Comparison of ENCODE assay signal across 11 cellular contexts in the genomic region with DNA sequence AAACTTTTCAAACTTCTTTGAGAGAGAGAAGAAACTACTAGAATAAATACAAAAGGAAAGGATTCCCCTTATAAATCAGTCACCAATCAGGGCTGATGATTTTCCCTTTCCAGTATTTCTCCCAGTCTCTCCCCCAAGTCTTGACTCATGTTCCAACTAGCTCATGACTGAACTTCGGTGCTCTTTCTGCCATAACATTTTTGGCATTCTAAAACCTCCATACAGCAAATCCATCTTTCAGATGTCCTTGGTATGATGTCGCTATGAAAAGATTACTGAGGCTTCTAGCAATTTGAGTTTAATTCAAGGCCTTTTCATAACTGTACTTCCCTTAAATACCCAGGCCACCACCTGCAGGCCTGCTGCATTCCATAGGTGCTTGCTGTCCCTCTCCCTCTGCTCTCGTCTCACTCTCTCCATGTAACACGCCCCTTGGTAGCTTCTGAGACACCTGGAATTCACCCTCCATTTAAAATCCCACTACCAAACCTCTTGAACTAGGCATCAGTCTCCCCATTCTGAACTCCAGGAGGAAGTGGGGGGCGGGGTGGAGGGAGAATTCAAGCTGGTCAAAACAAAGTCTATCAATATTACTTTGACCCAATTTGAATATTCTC. TPM values are rescaled to one million over a fixed set of nuclear protein-coding genes. Genes with fewer than 3 reads are reported as not detected.
A peak's percentile ranks its signal among the peaks of the same experiment; 100 is the strongest.
DNase-seq lines count a peak whose midpoint lies in the region; ATAC-seq and TF ChIP-seq lines count a peak whose summit lies in the region.
"Had no signal": no experiment of that assay in that cellular context is flagged by ENCODE, and none has a peak within 500 bp of the region (broad histone marks: within the 10 kb centered on the region; RNA-seq: fewer than 3 reads in every experiment).

No MANE protein-coding gene starts in this region.

- TF ChIP-seq CTCF in HFF-Myc (IDR thresholded peaks at IDR 0.05; ENCODE audit: low read depth, low read length, missing control alignments) (no peak), brain (conservative IDR thresholded peaks at IDR 0.05) (no peak), left lung (IDR thresholded peaks at IDR 0.05) (no peak)

- no peaks in the 10 kb centered on the region for H3K9me3 ChIP-seq in left lung
- H3K9me3 ChIP-seq: ovary, upper lobe of left lung had no signal

- H3K4me3 Mint-ChIP-seq in brain: peak overlapping the region; percentile 93 to 99 (median 97)
- no peak overlapping the region for H3K4me3 Mint-ChIP-seq in activated CD4-positive, alpha-beta T cell treated with anti-CD3 and anti-CD28 coated beads for 36 hours

- H3K27me3 ChIP-seq in ACC112 (ENCODE audit: insufficient read depth, low read length) (no peaks in the 10 kb centered on the region), left lung (peaks cover 0 to 40% of the 10 kb centered on the region in 2 donors)
- H3K27me3 ChIP-seq: ovary, upper lobe of left lung had no signal

- intact Hi-C loops in left lung (cut with DNase I): no loop called here
- intact Hi-C loops in activated CD4-positive, alpha-beta T cell treated with anti-CD3 and anti-CD28 coated beads for 36 hours (cut with DNase I, micrococcal nuclease): no loop called here

- H3K9me3 Mint-ChIP-seq in brain: no peaks in the 10 kb centered on the region
- H3K9me3 Mint-ChIP-seq in activated CD4-positive, alpha-beta T cell treated with anti-CD3 and anti-CD28 coated beads for 36 hours (ENCODE audit: low read depth): no peaks in the 10 kb centered on the region

- no peaks in the 10 kb centered on the region for H3K36me3 ChIP-seq in ACC112 (ENCODE audit: insufficient read depth, low read length)
- no peaks in the 10 kb centered on the region for H3K36me3 ChIP-seq in left lung
- H3K36me3 ChIP-seq: ovary, upper lobe of left lung had no signal

- H3K4me1 ChIP-seq in ACC112 (ENCODE audit: control insufficient read depth, insufficient read depth, low read length, unreplicated experiment) (peaks cover 35% of the 10 kb centered on the region), left lung (peaks cover 4 to 14% of the 10 kb centered on the region in 2 donors)

- DNase-seq in HFF-Myc (ENCODE audit: extremely low read depth, low read depth): no peak
- DNase-seq in left lung: no peak
- DNase-seq in KBM-7: no peak
- no peak for DNase-seq in NCI-H2227 treated with DMSO at 0.1 percent for 48 hours (lab: John Stamatoyannopoulos, UW)
- no peak for DNase-seq in activated CD4-positive, alpha-beta T cell treated with anti-CD3 and anti-CD28 coated beads for 36 hours
- DNase-seq: MM.1S, ovary, upper lobe of left lung had no signal

- H3K4me1 Mint-ChIP-seq in brain: peaks cover 30% of the 10 kb centered on the region
- H3K4me1 Mint-ChIP-seq in activated CD4-positive, alpha-beta T cell treated with anti-CD3 and anti-CD28 coated beads for 36 hours: peaks cover 7% of the 10 kb centered on the region

- H3K27ac ChIP-seq in ACC112 (ENCODE audit: low read depth, low read length) (no peak overlapping the region), left lung (no peak overlapping the region)
- H3K27ac ChIP-seq: ovary, upper lobe of left lung had no signal

- H3K79me2 ChIP-seq in ACC112 (ENCODE audit: control insufficient read depth, insufficient read depth, low read length, unreplicated experiment): peaks cover 45% of the 10 kb centered on the region

- CTCF ChIA-PET in activated CD4-positive, alpha-beta T cell treated with anti-CD3 and anti-CD28 coated beads for 36 hours (lab: Charles Lee): interaction anchor here (0.6 kb wide), 1 partner anchor 1505 kb away, joined by 5 read pairs; no protein-coding TSS in a partner anchor

- H3K4me3 ChIP-seq in ACC112 (ENCODE audit: low read depth, low read length) (peak overlapping the region; percentile 97), HFF-Myc (replicated peaks; ENCODE audit: low read depth, low read length) (peak overlapping the region; percentile 90), left lung (peak overlapping the region in 1 of 2 donors; percentile 57)
- H3K4me3 ChIP-seq: ovary had no signal

- peak overlapping the region in 2 of 5 experiments; percentile 28 to 91 for H3K27ac Mint-ChIP-seq in brain
- H3K27ac Mint-ChIP-seq in activated CD4-positive, alpha-beta T cell treated with anti-CD3 and anti-CD28 coated beads for 36 hours: no peak overlapping the region

- in situ Hi-C loops in KBM-7 (cut with MboI; ENCODE audit: low pct_unique_long_range_greater_than_20kb, low sequenced_read_pairs): no loop called here

- H3K27me3 Mint-ChIP-seq in brain: peaks cover 12% of the 10 kb centered on the region
- peaks cover 36% of the 10 kb centered on the region for H3K27me3 Mint-ChIP-seq in activated CD4-positive, alpha-beta T cell treated with anti-CD3 and anti-CD28 coated beads for 36 hours

- POLR2A ChIA-PET in activated CD4-positive, alpha-beta T cell treated with anti-CD3 and anti-CD28 coated beads for 36 hours (lab: Charles Lee): no interaction called here

- no peaks in the 10 kb centered on the region for H3K36me3 Mint-ChIP-seq in brain
- H3K36me3 Mint-ChIP-seq in activated CD4-positive, alpha-beta T cell treated with anti-CD3 and anti-CD28 coated beads for 36 hours (ENCODE audit: low read depth): no peaks in the 10 kb centered on the region

- ATAC-seq in left lung: peak; percentile 16
- no peak for ATAC-seq in activated CD4-positive, alpha-beta T cell treated with anti-CD3 and anti-CD28 coated beads for 36 hours
- ATAC-seq in HG03442 (IDR thresholded peaks at IDR 0.05; ENCODE audit: unreplicated experiment): no peak

- no peak overlapping the region for H2AFZ ChIP-seq in ACC112 (ENCODE audit: low read length, unreplicated experiment)

RNA-seq across cellular contexts. Expression of a gene that starts 2.4 kb away (rescaled TPM):
- polyA plus RNA-seq in brain (ENCODE audit: insufficient read depth, low read depth, low replicate concordance): 10.4 TPM
- total RNA-seq in left lung: 10 to 100 TPM; 13.6 to 15.5 TPM
- total RNA-seq in activated CD4-positive, alpha-beta T cell treated with anti-CD3 and anti-CD28 coated beads for 36 hours: not detected

Comparison
In these comparisons a context has a peak if more than half of its experiments do, and no peak if none do; other contexts are left out.
1. RNA of a gene that starts 2.4 kb away (total RNA-seq): 13.6 to 15.5 TPM in left lung; not detected in activated CD4-positive, alpha-beta T cell treated with anti-CD3 and anti-CD28 coated beads for 36 hours; every median in the first group is over 10 times any median in the second.